ENCODE assay signal across 8 cellular contexts in genomic region chr15:90001062-90001682, GRCh38. TPM values are rescaled to one million over a fixed set of nuclear protein-coding genes. Genes with fewer than 3 reads are reported as not detected.
DNase-seq lines count a peak whose midpoint lies in the region; ATAC-seq and TF ChIP-seq lines count a peak whose summit lies in the region.

TSS of gene ZNF710 (plus strand) at chr15:90001324. CDS start at chr15:90067138, 65,814 bp downstream.

- peaks cover 16% of the 10 kb centered on the region for H3K4me1 ChIP-seq in NT2/D1 (ENCODE audit: insufficient read depth, insufficient read length)
- H3K4me1 ChIP-seq in neuron (ENCODE audit: insufficient read depth, low read length), result peaks cover 38% of the 10 kb centered on the region

- H3K9me3 Mint-ChIP-seq in HFFc6, result no peaks in the 10 kb centered on the region
- H3K9me3 Mint-ChIP-seq in activated naive CD8-positive, alpha-beta T cell treated with anti-CD3 and anti-CD28 coated beads, Interleukin-2, amount 10 ng/mL, durations not matched to agents 7 days and 5 days, result no peaks in the 10 kb centered on the region

- peaks cover 4% of the 10 kb centered on the region; the same call in 1 of the 2 replicates for H3K36me3 Mint-ChIP-seq in HFFc6 (ENCODE audit: low read depth)
- peaks cover 5% of the 10 kb centered on the region for H3K36me3 Mint-ChIP-seq in activated naive CD8-positive, alpha-beta T cell treated with anti-CD3 and anti-CD28 coated beads, Interleukin-2, amount 10 ng/mL, durations not matched to agents 7 days and 5 days

- peak within 1 kb of the TSS; percentile 97 for H3K27ac Mint-ChIP-seq in HFFc6
- H3K27ac Mint-ChIP-seq in activated naive CD8-positive, alpha-beta T cell treated with anti-CD3 and anti-CD28 coated beads, Interleukin-2, amount 10 ng/mL, durations not matched to agents 7 days and 5 days, result peak within 1 kb of the TSS; percentile 99

- H3K27me3 ChIP-seq in NT2/D1 (ENCODE audit: insufficient read depth, insufficient read length) (peaks cover 4% of the 10 kb centered on the region), neuron (ENCODE audit: insufficient read depth, low read length) (no peaks in the 10 kb centered on the region)

- H3K4me3 Mint-ChIP-seq in HFFc6, result peak within 1 kb of the TSS; percentile 93
- peak within 1 kb of the TSS; percentile 99 for H3K4me3 Mint-ChIP-seq in activated naive CD8-positive, alpha-beta T cell treated with anti-CD3 and anti-CD28 coated beads, Interleukin-2, amount 10 ng/mL, durations not matched to agents 7 days and 5 days

- H3K9me3 ChIP-seq in NT2/D1 (ENCODE audit: insufficient read depth, low read length) (no peaks in the 10 kb centered on the region), neuron (ENCODE audit: low read length) (no peaks in the 10 kb centered on the region)

- POLR2A ChIA-PET in activated naive CD8-positive, alpha-beta T cell treated with anti-CD3 and anti-CD28 coated beads, Interleukin-2, amount 10 ng/mL, durations not matched to agents 7 days and 5 days (lab: Charles Lee), result interaction anchor here (0.6 to 3.2 kb wide), 4 partner anchors 10 to 107 kb away, joined by 3 to 15 read pairs (median 4); partner anchors contain the start of gene AP3S2

- H3K4me3 ChIP-seq in NT2/D1 (ENCODE audit: insufficient read length, low read depth), result peak within 1 kb of the TSS; percentile 50
- H3K4me3 ChIP-seq in neuron (ENCODE audit: low read length), result peak within 1 kb of the TSS; percentile 72

- peaks cover 3% of the 10 kb centered on the region; the same call in 1 of the 2 replicates for H3K27me3 Mint-ChIP-seq in HFFc6 (ENCODE audit: insufficient read depth)
- H3K27me3 Mint-ChIP-seq in activated naive CD8-positive, alpha-beta T cell treated with anti-CD3 and anti-CD28 coated beads, Interleukin-2, amount 10 ng/mL, durations not matched to agents 7 days and 5 days, result peaks cover 2% of the 10 kb centered on the region

- DNase-seq in NCI-H1417 (lab: John Stamatoyannopoulos, UW) (peak; percentile 33 to 84 (median 71)), NCI-H1417 treated with DMSO at 0.1 percent for 48 hours (lab: John Stamatoyannopoulos, UW) (no peak), HFFc6 (peak; percentile 47), NT2/D1 (ENCODE audit: low read depth, low spot score) (no peak), glomerular visceral epithelial cell (ENCODE audit: extremely low spot score) (peak; percentile 59)
- DNase-seq in activated naive CD8-positive, alpha-beta T cell treated with anti-CD3 and anti-CD28 coated beads, Interleukin-2, amount 10 ng/mL, durations not matched to agents 7 days and 5 days, result peak; percentile 60

- peak within 1 kb of the TSS; percentile 64 for H2AFZ ChIP-seq in neuron (ENCODE audit: low read depth, low read length)

- H3K9ac ChIP-seq in NT2/D1 (ENCODE audit: insufficient read length, low read depth), result peak within 1 kb of the TSS; percentile 91

- ATAC-seq in activated naive CD8-positive, alpha-beta T cell treated with anti-CD3 and anti-CD28 coated beads, Interleukin-2, amount 10 ng/mL, durations not matched to agents 7 days and 5 days (ENCODE audit: low read depth), result peak; percentile 34
- no peak for ATAC-seq in GM21576 (IDR thresholded peaks at IDR 0.05; ENCODE audit: unreplicated experiment)

- TF ChIP-seq CTCF in HFFc6 (IDR thresholded peaks at IDR 0.05), result no peak

- H3K4me1 Mint-ChIP-seq in HFFc6 (ENCODE audit: low read depth), result peaks cover 61% of the 10 kb centered on the region
- H3K4me1 Mint-ChIP-seq in activated naive CD8-positive, alpha-beta T cell treated with anti-CD3 and anti-CD28 coated beads, Interleukin-2, amount 10 ng/mL, durations not matched to agents 7 days and 5 days, result peaks cover 29% of the 10 kb centered on the region

- H3K36me3 ChIP-seq in NT2/D1 (ENCODE audit: insufficient read depth, insufficient read length, low read length), result peaks cover 4% of the 10 kb centered on the region
- H3K36me3 ChIP-seq in neuron (ENCODE audit: insufficient read depth, low read length), result no peaks in the 10 kb centered on the region

RNA-seq across cellular contexts. Expression of gene ZNF710, which starts in this region (rescaled TPM):
- 10 to 100 TPM; 17.6 to 23.3 (median 20.3) TPM for total RNA-seq in HFFc6 (2021; fragmentation: NEBNext Ultra II Directional; extraction: Animal tissue kit (Norgen Biotek cat#: 25700))
- 10 to 100 TPM; 15.4 to 16.7 TPM for total RNA-seq in activated naive CD8-positive, alpha-beta T cell treated with anti-CD3 and anti-CD28 coated beads, Interleukin-2, amount 10 ng/mL, durations not matched to agents 7 days and 5 days

Comparison
In these comparisons a context has a peak if more than half of its experiments do, and no peak if none do; other contexts are left out.
1. DNase-seq: peak in NCI-H1417 (3 of 3), HFFc6 (single experiment), activated naive CD8-positive, alpha-beta T cell treated with anti-CD3 and anti-CD28 coated beads, Interleukin-2, amount 10 ng/mL, durations not matched to agents 7 days and 5 days (single experiment) and glomerular visceral epithelial cell (single experiment); none in NCI-H1417 treated with DMSO at 0.1 percent for 48 hours (single experiment) and NT2/D1 (single experiment).